In genomic region chr15:33154366-33155166, GRCh38 we compare ENCODE assay signal across 1 cellular context.
A peak's percentile ranks its signal among the peaks of the same experiment; 100 is the strongest.
TF ChIP-seq lines count a peak whose summit lies in the region.

No MANE protein-coding gene starts in this region.

TF ChIP-seq in SK-N-SH, 30 proteins besides CTCF, POLR2A, EP300 and RAD21 (continued from another document):
- TF ChIP-seq ZBTB33 (IDR thresholded peaks at IDR 0.05; ENCODE audit: borderline replicate concordance, low read depth): peak; percentile 46; the same call in 1 of the 2 replicates
- no peak for TF ChIP-seq CHD2 (IDR thresholded peaks at IDR 0.05; ENCODE audit: low read length, partially characterized antibody)
- TF ChIP-seq MXI1 (IDR thresholded peaks at IDR 0.05; ENCODE audit: low read depth, low read length): no peak
- no peak for TF ChIP-seq IRF3 (IDR thresholded peaks at IDR 0.05; ENCODE audit: low read depth, low read length)
- TF ChIP-seq GABPA (IDR thresholded peaks at IDR 0.05; ENCODE audit: low read depth): no peak; the same call in 1 of the 2 replicates
- no peak for TF ChIP-seq RCOR1 (IDR thresholded peaks at IDR 0.05; ENCODE audit: low read length)
- TF ChIP-seq POLR2AphosphoS5 (IDR thresholded peaks at IDR 0.05; ENCODE audit: low read depth, low read length): 0 out of 2 replicates have a peak, but pooled peaks have one; percentile 42
- TF ChIP-seq USF2 (IDR thresholded peaks at IDR 0.05; ENCODE audit: borderline replicate concordance, low read depth, low read length): no peak
